ENCODE assay signal across 6 cellular contexts in genomic region chr19:42710986-42711385, GRCh38. TPM values are rescaled to one million over a fixed set of nuclear protein-coding genes. Genes with fewer than 3 reads are reported as not detected.
"Had no signal": no experiment of that assay in that cellular context is flagged by ENCODE, and none has a peak within 500 bp of the region (broad histone marks: within the 10 kb centered on the region; RNA-seq: fewer than 3 reads in every experiment).

No MANE protein-coding gene starts in this region.

RNA-seq across cellular contexts. Expression of gene PSG3, which starts 29.3 kb away (rescaled TPM):
- total RNA-seq: GM23248, H1, H9, HT-29, IMR-90, K562 had no signal
- polyA plus RNA-seq: H1, K562 had no signal

RNA-seq across cellular contexts. Expression of gene PSG8, which starts 54.5 kb away (rescaled TPM):
- total RNA-seq: GM23248, H1, H9, HT-29, K562 had no signal
- polyA plus RNA-seq: H1, K562 had no signal
